8 cellular contexts compared by ENCODE assay signal in the genomic region with DNA sequence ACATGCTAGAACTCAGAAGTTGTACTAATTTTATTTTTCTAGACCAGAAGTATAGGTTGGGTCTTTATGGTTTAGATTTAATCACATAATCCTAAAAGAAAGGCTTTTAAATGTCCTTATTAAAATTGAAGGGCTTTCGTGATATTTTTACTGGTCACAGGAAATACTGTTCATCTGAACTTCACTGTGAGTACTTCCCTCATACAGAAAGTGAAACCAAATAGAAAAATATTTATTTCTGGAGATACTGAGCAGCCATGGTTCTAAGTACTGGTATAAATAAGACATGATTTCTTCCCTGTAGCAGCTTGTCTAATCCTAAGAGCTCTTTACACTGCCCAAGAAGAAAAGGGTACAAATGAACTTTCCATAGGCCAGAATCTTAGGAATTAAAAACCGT. TPM values are rescaled to one million over a fixed set of nuclear protein-coding genes. Genes with fewer than 3 reads are reported as not detected.
DNase-seq lines count a peak whose midpoint lies in the region; ATAC-seq and TF ChIP-seq lines count a peak whose summit lies in the region.

No MANE protein-coding gene starts in this region.

- TF ChIP-seq CTCF in PC-9 (conservative IDR thresholded peaks at IDR 0.05) (no peak), neural crest cell (conservative IDR thresholded peaks at IDR 0.05) (no peak)

- H3K4me1 Mint-ChIP-seq in CD8-positive, alpha-beta memory T cell = peaks cover 52 to 58% (median 57%) of the 10 kb centered on the region in 3 donors
- peaks cover 47% of the 10 kb centered on the region for H3K4me1 Mint-ChIP-seq in neural crest cell

- ATAC-seq in GM21717 (IDR thresholded peaks at IDR 0.05; ENCODE audit: unreplicated experiment) = peak; percentile 47

- H3K36me3 Mint-ChIP-seq in CD8-positive, alpha-beta memory T cell = peaks cover 6 to 58% (median 19%) of the 10 kb centered on the region in 3 donors
- no peaks in the 10 kb centered on the region for H3K36me3 Mint-ChIP-seq in neural crest cell (ENCODE audit: low read depth)

- H3K9me3 ChIP-seq in CD8-positive, alpha-beta memory T cell (ENCODE audit: low read length) = no peaks in the 10 kb centered on the region
- H3K9me3 ChIP-seq in PC-9 (ENCODE audit: insufficient read depth, low read depth) = no peaks in the 10 kb centered on the region

- intact Hi-C loops in PC-9 (cut with micrococcal nuclease; ENCODE audit: unreplicated experiment) = no loop called here

- H2AFZ ChIP-seq in PC-9 = no peak overlapping the region

- H3K9me3 Mint-ChIP-seq in CD8-positive, alpha-beta memory T cell = no peaks in the 10 kb centered on the region
- H3K9me3 Mint-ChIP-seq in neural crest cell = no peaks in the 10 kb centered on the region

- BruUV-seq in PC-9 (replicated peaks; lab: Mats Ljungman, UMichigan) = no TSS peak

- H3K79me2 ChIP-seq in PC-9 (ENCODE audit: low read depth) = peaks cover 65% of the 10 kb centered on the region

- H3K9me2 ChIP-seq in PC-9 (ENCODE audit: insufficient read depth) = no peaks in the 10 kb centered on the region

- POLR2A ChIA-PET in CD8-positive, alpha-beta memory T cell (lab: Charles Lee) = interaction anchor here (0.8 to 0.9 kb wide), 2 partner anchors 8 to 217 kb away, joined by 4 read pairs; no protein-coding TSS in a partner anchor
- POLR2A ChIA-PET in PC-9 (lab: Charles Lee; ENCODE audit: unreplicated experiment) = no interaction called here

- no peaks in the 10 kb centered on the region for H3F3A ChIP-seq in PC-9 (ENCODE audit: insufficient read depth, low read depth)

- no peaks in the 10 kb centered on the region for H3K36me3 ChIP-seq in CD8-positive, alpha-beta memory T cell (ENCODE audit: insufficient read depth, low read length)
- no peaks in the 10 kb centered on the region for H3K36me3 ChIP-seq in PC-9 (ENCODE audit: low read depth)

- H3K4me2 ChIP-seq in PC-9 = peak overlapping the region; percentile 98

- peak in 2 of 5 donors; percentile 35 to 41 for DNase-seq in CD8-positive, alpha-beta memory T cell
- no peak for DNase-seq in PC-9
- DNase-seq in dermis blood vessel endothelial cell = peak; percentile 45
- no peak for DNase-seq in neural crest cell (ENCODE audit: low read depth, low spot score)
- no peak for DNase-seq in occipital lobe (lab: John Stamatoyannopoulos, UW)
- DNase-seq in cortex of kidney (lab: John Stamatoyannopoulos, UW) = no peak
- DNase-seq in middle frontal gyrus (ENCODE audit: extremely low spot score, low spot score) = no peak

- peak overlapping the region; percentile 73 to 99 (median 98) for H3K27ac Mint-ChIP-seq in CD8-positive, alpha-beta memory T cell
- H3K27ac Mint-ChIP-seq in neural crest cell (ENCODE audit: unreplicated experiment) = no peak overlapping the region

- no peaks in the 10 kb centered on the region for H3K27me3 ChIP-seq in CD8-positive, alpha-beta memory T cell (ENCODE audit: insufficient read depth, low read length, poor library complexity, severe bottlenecking)
- H3K27me3 ChIP-seq in PC-9 (ENCODE audit: insufficient read depth, low read depth) = no peaks in the 10 kb centered on the region

- peaks cover 0 to 1% of the 10 kb centered on the region in 2 donors for H3K27me3 Mint-ChIP-seq in CD8-positive, alpha-beta memory T cell
- peaks cover 8% of the 10 kb centered on the region for H3K27me3 Mint-ChIP-seq in neural crest cell (ENCODE audit: low read depth)

- H3K4me3 ChIP-seq in CD8-positive, alpha-beta memory T cell (ENCODE audit: low read length) = peak overlapping the region; percentile 94
- peak overlapping the region; percentile 83; the same call in 1 of the 2 replicates for H3K4me3 ChIP-seq in PC-9

- CTCF ChIA-PET in CD8-positive, alpha-beta memory T cell (lab: Charles Lee) = interaction anchor here (1.4 to 1.6 kb wide), 2 partner anchors 58 to 126 kb away, joined by 4 to 6 read pairs; no protein-coding TSS in a partner anchor
- CTCF ChIA-PET in PC-9 (lab: Charles Lee) = no interaction called here

- H3K4me3 Mint-ChIP-seq in CD8-positive, alpha-beta memory T cell = peak overlapping the region; percentile 92 to 100 (median 97)
- H3K4me3 Mint-ChIP-seq in neural crest cell = peak overlapping the region; percentile 59

- peaks cover 53% of the 10 kb centered on the region for H3K4me1 ChIP-seq in CD8-positive, alpha-beta memory T cell (ENCODE audit: insufficient read depth, low read length)
- peaks cover 37% of the 10 kb centered on the region for H3K4me1 ChIP-seq in PC-9 (replicated peaks; ENCODE audit: insufficient read depth)

- H4K20me1 ChIP-seq in PC-9 (ENCODE audit: insufficient read depth) = peaks cover 14% of the 10 kb centered on the region; the same call in 1 of the 2 replicates

- peak overlapping the region; percentile 82 for H3K27ac ChIP-seq in CD8-positive, alpha-beta memory T cell (ENCODE audit: low read depth, low read length)
- H3K27ac ChIP-seq in PC-9 = peak overlapping the region; percentile 4; the same call in 1 of the 2 replicates

RNA-seq across cellular contexts. Expression of gene SNRK, which starts 2.0 kb away (rescaled TPM):
- total RNA-seq in CD8-positive, alpha-beta memory T cell = 10 to 100 TPM; 34.2 to 35.9 TPM
- 55.1 TPM for polyA plus RNA-seq in CD8-positive, alpha-beta memory T cell
- total RNA-seq in PC-9 (2021) (14.3 and 14.4 TPM in 2 replicates), dermis blood vessel endothelial cell (185 and 192 TPM in 2 replicates), neural crest cell (18.2 and 21.4 TPM in 2 replicates), occipital lobe (77.5 TPM)
